15 cellular contexts compared by ENCODE assay signal in genomic region chr20:3803289-3803688, GRCh38. TPM values are rescaled to one million over a fixed set of nuclear protein-coding genes. Genes with fewer than 3 reads are reported as not detected.
A peak's percentile ranks its signal among the peaks of the same experiment; 100 is the strongest.
DNase-seq lines count a peak whose midpoint lies in the region; ATAC-seq, FAIRE-seq and TF ChIP-seq lines count a peak whose summit lies in the region.
"Had no signal": no experiment of that assay in that cellular context is flagged by ENCODE, and none has a peak within 500 bp of the region (broad histone marks: within the 10 kb centered on the region; RNA-seq: fewer than 3 reads in every experiment).

No MANE protein-coding gene starts in this region.

- peak overlapping the region; percentile 37 for H2BK15ac ChIP-seq in mesenchymal stem cell (ENCODE audit: low read depth, poor library complexity, severe bottlenecking)

- WGBS in mesenchymal stem cell, result 92% methylated on average over 14 of the region's 14 CpGs

- no peak for TF ChIP-seq POLR2A in GM12891 (IDR thresholded peaks at IDR 0.05; ENCODE audit: low read depth, low read length)

- peaks cover 76% of the 10 kb centered on the region for H3K36me3 Mint-ChIP-seq in CD4-positive, CD25-positive, alpha-beta regulatory T cell
- peaks cover 83% of the 10 kb centered on the region for H3K36me3 Mint-ChIP-seq in activated T-helper 17 cell treated with anti-CD3 and anti-CD28 coated beads, Interleukin-2, amount 50 U/mL, for 72 hours (ENCODE audit: low read depth)
- H3K36me3 Mint-ChIP-seq in mesothelial cell of epicardium, result peaks cover 20% of the 10 kb centered on the region

- H3K27ac Mint-ChIP-seq in CD4-positive, CD25-positive, alpha-beta regulatory T cell, result peak overlapping the region; percentile 90 to 98 (median 92)
- H3K27ac Mint-ChIP-seq in activated T-helper 17 cell treated with anti-CD3 and anti-CD28 coated beads, Interleukin-2, amount 50 U/mL, for 72 hours, result peak overlapping the region; percentile 98
- no peak overlapping the region for H3K27ac Mint-ChIP-seq in mesothelial cell of epicardium

- H3K9me3 ChIP-seq in BLaER1, result no peaks in the 10 kb centered on the region
- no peaks in the 10 kb centered on the region for H3K9me3 ChIP-seq in CD4-positive, CD25-positive, alpha-beta regulatory T cell (ENCODE audit: control insufficient read depth in 2 of 2, low read length in 2 of 2)
- no peaks in the 10 kb centered on the region for H3K9me3 ChIP-seq in mesenchymal stem cell (ENCODE audit: control insufficient read depth, low read length)
- H3K9me3 ChIP-seq: SJSA1, thyroid gland had no signal

- H3K79me1 ChIP-seq in mesenchymal stem cell (replicated peaks; ENCODE audit: low read length, poor library complexity, severe bottlenecking), result peaks cover 15% of the 10 kb centered on the region

- H3K4me3 ChIP-seq in BLaER1 (no peak overlapping the region), mesenchymal stem cell (ENCODE audit: insufficient read depth in 1 of 2, low read depth in 1 of 2, low read length in 2 of 2) (no peak overlapping the region)
- H3K4me3 ChIP-seq in CD4-positive, CD25-positive, alpha-beta regulatory T cell (ENCODE audit: low read depth, low read length), result no peak overlapping the region
- H3K4me3 ChIP-seq: SJSA1, thyroid gland had no signal

- no peak for DNase-seq in CD4-positive, CD25-positive, alpha-beta regulatory T cell
- no peak for DNase-seq in mesenchymal stem cell
- no peak for DNase-seq in mesothelial cell of epicardium (ENCODE audit: low spot score in 2 of 2, unreplicated experiment in 2 of 2)
- no peak for DNase-seq in GM12891 (ENCODE audit: insufficient read length, low spot score)
- DNase-seq: DND-41; NCI-H187; stimulated activated CD4-positive, alpha-beta T cell treated with anti-CD3 and anti-CD28 coated beads, Interleukin-2, amount 100 ng/mL, for 48 hours; thyroid gland had no signal

- H2AFZ ChIP-seq in mesenchymal stem cell (ENCODE audit: low read depth, low read length), result no peak overlapping the region

- H3K4me1 ChIP-seq in BLaER1 (peaks cover 76% of the 10 kb centered on the region), mesenchymal stem cell (ENCODE audit: control insufficient read depth, insufficient read depth, low read depth, low read length) (peaks cover 37% of the 10 kb centered on the region)
- H3K4me1 ChIP-seq in CD4-positive, CD25-positive, alpha-beta regulatory T cell (ENCODE audit: control insufficient read depth, insufficient read depth, low read length, poor library complexity, severe bottlenecking), result peaks cover 71% of the 10 kb centered on the region

- no peaks in the 10 kb centered on the region for H3K27me3 Mint-ChIP-seq in CD4-positive, CD25-positive, alpha-beta regulatory T cell
- no peaks in the 10 kb centered on the region for H3K27me3 Mint-ChIP-seq in activated T-helper 17 cell treated with anti-CD3 and anti-CD28 coated beads, Interleukin-2, amount 50 U/mL, for 72 hours
- no peaks in the 10 kb centered on the region for H3K27me3 Mint-ChIP-seq in mesothelial cell of epicardium (ENCODE audit: low read depth)

- H2AK5ac ChIP-seq in mesenchymal stem cell (ENCODE audit: low read length, severe bottlenecking), result no peak overlapping the region

- no peak overlapping the region for H3K23ac ChIP-seq in mesenchymal stem cell (ENCODE audit: low read length in 2 of 2)

- H3K4me2 ChIP-seq in BLaER1, result peak overlapping the region; percentile 67
- no peak overlapping the region for H3K4me2 ChIP-seq in mesenchymal stem cell (ENCODE audit: low read length, poor library complexity, severe bottlenecking)

- H3K4ac ChIP-seq in mesenchymal stem cell (ENCODE audit: low read depth in 1 of 2, low read length in 2 of 2), result no peak overlapping the region

- H2BK12ac ChIP-seq in mesenchymal stem cell (ENCODE audit: low read length in 2 of 2), result no peak overlapping the region

- peaks cover 5 to 89% (median 54%) of the 10 kb centered on the region in 4 donors for H3K4me1 Mint-ChIP-seq in CD4-positive, CD25-positive, alpha-beta regulatory T cell
- H3K4me1 Mint-ChIP-seq in activated T-helper 17 cell treated with anti-CD3 and anti-CD28 coated beads, Interleukin-2, amount 50 U/mL, for 72 hours, result peaks cover 34% of the 10 kb centered on the region
- peaks cover 38% of the 10 kb centered on the region for H3K4me1 Mint-ChIP-seq in mesothelial cell of epicardium

- H3K36me3 ChIP-seq in BLaER1, result peaks cover 69% of the 10 kb centered on the region
- peaks cover 67% of the 10 kb centered on the region for H3K36me3 ChIP-seq in CD4-positive, CD25-positive, alpha-beta regulatory T cell (ENCODE audit: control insufficient read depth, insufficient read depth, low read length)
- peaks cover 62 to 79% of the 10 kb centered on the region in 2 experiments for H3K36me3 ChIP-seq in mesenchymal stem cell (ENCODE audit: control insufficient read depth in 1 of 2, insufficient read depth in 2 of 2, low read depth in 1 of 2, low read length in 2 of 2)

- H3K18ac ChIP-seq in mesenchymal stem cell (ENCODE audit: low read depth in 1 of 2, low read length in 2 of 2), result peak overlapping the region in 1 of 2 experiments; percentile 21

- TF ChIP-seq CTCF in mesothelial cell of epicardium (IDR thresholded peaks at IDR 0.05; ENCODE audit: unreplicated experiment), result no peak

- H4K8ac ChIP-seq in mesenchymal stem cell (ENCODE audit: low read length), result no peak overlapping the region

- peak overlapping the region; percentile 24; the same call in 1 of the 2 replicates for H3K27ac ChIP-seq in BLaER1
- H3K27ac ChIP-seq in CD4-positive, CD25-positive, alpha-beta regulatory T cell (ENCODE audit: insufficient read depth, low read length, poor library complexity, severe bottlenecking), result peak overlapping the region; percentile 73
- H3K27ac ChIP-seq in mesenchymal stem cell (ENCODE audit: low read length, poor library complexity, severe bottlenecking), result no peak overlapping the region
- H3K27ac ChIP-seq: C4-2B, SJSA1, thyroid gland had no signal

- FAIRE-seq in GM12891 (lab: Jason Lieb, UNC), result no peak

- peak overlapping the region in 3 of 4 donors; percentile 51 to 87 (median 70) for H3K4me3 Mint-ChIP-seq in CD4-positive, CD25-positive, alpha-beta regulatory T cell
- H3K4me3 Mint-ChIP-seq in activated T-helper 17 cell treated with anti-CD3 and anti-CD28 coated beads, Interleukin-2, amount 50 U/mL, for 72 hours, result no peak overlapping the region
- H3K4me3 Mint-ChIP-seq in mesothelial cell of epicardium, result no peak overlapping the region

- H4K91ac ChIP-seq in mesenchymal stem cell (ENCODE audit: low read length), result peak overlapping the region; percentile 35

- H3K14ac ChIP-seq in mesenchymal stem cell (ENCODE audit: low read length in 2 of 2), result no peak overlapping the region

- no peaks in the 10 kb centered on the region for H3K9me3 Mint-ChIP-seq in CD4-positive, CD25-positive, alpha-beta regulatory T cell
- H3K9me3 Mint-ChIP-seq in activated T-helper 17 cell treated with anti-CD3 and anti-CD28 coated beads, Interleukin-2, amount 50 U/mL, for 72 hours, result no peaks in the 10 kb centered on the region
- H3K9me3 Mint-ChIP-seq in mesothelial cell of epicardium, result no peaks in the 10 kb centered on the region

- no peak overlapping the region for H2BK120ac ChIP-seq in mesenchymal stem cell (ENCODE audit: low read depth, low read length)

- no peaks in the 10 kb centered on the region for H3K27me3 ChIP-seq in BLaER1
- no peaks in the 10 kb centered on the region for H3K27me3 ChIP-seq in CD4-positive, CD25-positive, alpha-beta regulatory T cell (ENCODE audit: control insufficient read depth, insufficient read depth, low read length)
- H3K27me3 ChIP-seq in mesenchymal stem cell (ENCODE audit: control insufficient read depth in 1 of 2, insufficient read depth in 1 of 2, low read length in 2 of 2), result no peaks in the 10 kb centered on the region
- H3K27me3 ChIP-seq: SJSA1, thyroid gland had no signal

- no peaks in the 10 kb centered on the region for H4K20me1 ChIP-seq in BLaER1

- no peak overlapping the region for H2BK5ac ChIP-seq in mesenchymal stem cell (ENCODE audit: low read depth, low read length, poor library complexity, severe bottlenecking)

- H3K9ac ChIP-seq in BLaER1, result no peak overlapping the region
- peak overlapping the region; percentile 1 for H3K9ac ChIP-seq in mesenchymal stem cell (ENCODE audit: low read length)

- ATAC-seq in CD4-positive, CD25-positive, alpha-beta regulatory T cell (ENCODE audit: low read depth in 2 of 2), result no peak
- no peak for ATAC-seq in activated T-helper 17 cell treated with anti-CD3 and anti-CD28 coated beads, Interleukin-2, amount 50 U/mL, for 72 hours (replicated peaks)
- ATAC-seq in HG03342 (IDR thresholded peaks at IDR 0.05; ENCODE audit: unreplicated experiment), result no peak
- ATAC-seq: esophagus mucosa had no signal

RNA-seq across cellular contexts. Expression of gene CDC25B, which starts 7.2 kb away (rescaled TPM):
- total RNA-seq in CD4-positive, CD25-positive, alpha-beta regulatory T cell, result 310 TPM
- 10 to 100 TPM; 39.7 to 48.4 (median 47.0) TPM for polyA plus RNA-seq in CD4-positive, CD25-positive, alpha-beta regulatory T cell
- 100 to 1,000 TPM in 1 of 2 donors, 10 to 100 TPM in 1; 86.7 to 117 TPM for total RNA-seq in activated T-helper 17 cell treated with anti-CD3 and anti-CD28 coated beads, Interleukin-2, amount 50 U/mL, for 72 hours
- polyA plus RNA-seq in mesenchymal stem cell (2013, experiment 1 of 2), result 97.9 TPM
- 95.2 TPM for polyA plus RNA-seq in mesenchymal stem cell (2013, experiment 2 of 2)
- total RNA-seq in mesothelial cell of epicardium, result 29.4 to 33.9 TPM (median 29.6 TPM) in 3 replicates
- polyA plus RNA-seq in GM12891 (2012; ENCODE audit: low read depth, missing spikeins), result 20.1 TPM

RNA-seq across cellular contexts. Expression of gene CENPB, which starts 16.7 kb away (rescaled TPM):
- total RNA-seq in CD4-positive, CD25-positive, alpha-beta regulatory T cell, result 38.5 TPM
- 1 to 10 TPM; 1.2 to 1.9 (median 1.5) TPM for polyA plus RNA-seq in CD4-positive, CD25-positive, alpha-beta regulatory T cell
- 10 to 100 TPM; 42.3 to 82.1 TPM for total RNA-seq in activated T-helper 17 cell treated with anti-CD3 and anti-CD28 coated beads, Interleukin-2, amount 50 U/mL, for 72 hours
- 38.0 TPM for polyA plus RNA-seq in mesenchymal stem cell (2013, experiment 1 of 2)
- polyA plus RNA-seq in mesenchymal stem cell (2013, experiment 2 of 2), result 38.0 TPM
- total RNA-seq in mesothelial cell of epicardium, result 63.0 to 64.2 TPM (median 63.0 TPM) in 3 replicates
- 26.5 TPM for polyA plus RNA-seq in GM12891 (2012; ENCODE audit: low read depth, missing spikeins)

RNA-seq across cellular contexts. Expression of gene AP5S1, which starts 17.1 kb away (rescaled TPM):
- 10.5 TPM for total RNA-seq in CD4-positive, CD25-positive, alpha-beta regulatory T cell
- 10 to 100 TPM; 18.7 to 22.2 (median 20.4) TPM for polyA plus RNA-seq in CD4-positive, CD25-positive, alpha-beta regulatory T cell
- 10 to 100 TPM; 10.8 to 14.8 TPM for total RNA-seq in activated T-helper 17 cell treated with anti-CD3 and anti-CD28 coated beads, Interleukin-2, amount 50 U/mL, for 72 hours
- 9.4 TPM for polyA plus RNA-seq in mesenchymal stem cell (2013, experiment 1 of 2)
- 9.5 TPM for polyA plus RNA-seq in mesenchymal stem cell (2013, experiment 2 of 2)
- total RNA-seq in mesothelial cell of epicardium, result 13.8 to 14.5 TPM (median 14.0 TPM) in 3 replicates
- 6.9 TPM for polyA plus RNA-seq in GM12891 (2012; ENCODE audit: low read depth, missing spikeins)

RNA-seq across cellular contexts. Expression of gene SPEF1, which starts 22.0 kb away (rescaled TPM):
- total RNA-seq in CD4-positive, CD25-positive, alpha-beta regulatory T cell, result not detected
- polyA plus RNA-seq in CD4-positive, CD25-positive, alpha-beta regulatory T cell, result not detected
- under 1 TPM; 0.24 TPM for total RNA-seq in activated T-helper 17 cell treated with anti-CD3 and anti-CD28 coated beads, Interleukin-2, amount 50 U/mL, for 72 hours
- 0.07 TPM for polyA plus RNA-seq in mesenchymal stem cell (2013, experiment 1 of 2)
- 0.07 TPM for polyA plus RNA-seq in mesenchymal stem cell (2013, experiment 2 of 2)
- total RNA-seq in mesothelial cell of epicardium, result 0.27 to 0.40 TPM (median 0.34 TPM) in 3 replicates
- 0.05 TPM for polyA plus RNA-seq in GM12891 (2012; ENCODE audit: low read depth, missing spikeins)
- total RNA-seq: esophagus mucosa, mononuclear cell, SJSA1 had no signal

RNA-seq across cellular contexts. Expression of gene ADISSP, which starts 35.7 kb away (rescaled TPM):
- total RNA-seq in CD4-positive, CD25-positive, alpha-beta regulatory T cell, result 14.8 TPM
- polyA plus RNA-seq in CD4-positive, CD25-positive, alpha-beta regulatory T cell, result 10 to 100 TPM; 19.3 to 25.5 (median 22.1) TPM
- 10 to 100 TPM; 40.7 to 66.0 TPM for total RNA-seq in activated T-helper 17 cell treated with anti-CD3 and anti-CD28 coated beads, Interleukin-2, amount 50 U/mL, for 72 hours
- polyA plus RNA-seq in mesenchymal stem cell (2013, experiment 1 of 2), result 39.5 TPM
- 36.9 TPM for polyA plus RNA-seq in mesenchymal stem cell (2013, experiment 2 of 2)
- 24.3 to 26.5 TPM (median 24.9 TPM) in 3 replicates for total RNA-seq in mesothelial cell of epicardium
- polyA plus RNA-seq in GM12891 (2012; ENCODE audit: low read depth, missing spikeins), result 22.8 TPM

Comparison
In these comparisons a context has a peak if more than half of its experiments do, and no peak if none do; other contexts are left out.
1. H3K4me3 Mint-ChIP-seq: peak in CD4-positive, CD25-positive, alpha-beta regulatory T cell (3 of 4); none in activated T-helper 17 cell treated with anti-CD3 and anti-CD28 coated beads, Interleukin-2, amount 50 U/mL, for 72 hours (single experiment) and mesothelial cell of epicardium (single experiment).